ENCODE assay signal across 8 cellular contexts in the genomic region with DNA sequence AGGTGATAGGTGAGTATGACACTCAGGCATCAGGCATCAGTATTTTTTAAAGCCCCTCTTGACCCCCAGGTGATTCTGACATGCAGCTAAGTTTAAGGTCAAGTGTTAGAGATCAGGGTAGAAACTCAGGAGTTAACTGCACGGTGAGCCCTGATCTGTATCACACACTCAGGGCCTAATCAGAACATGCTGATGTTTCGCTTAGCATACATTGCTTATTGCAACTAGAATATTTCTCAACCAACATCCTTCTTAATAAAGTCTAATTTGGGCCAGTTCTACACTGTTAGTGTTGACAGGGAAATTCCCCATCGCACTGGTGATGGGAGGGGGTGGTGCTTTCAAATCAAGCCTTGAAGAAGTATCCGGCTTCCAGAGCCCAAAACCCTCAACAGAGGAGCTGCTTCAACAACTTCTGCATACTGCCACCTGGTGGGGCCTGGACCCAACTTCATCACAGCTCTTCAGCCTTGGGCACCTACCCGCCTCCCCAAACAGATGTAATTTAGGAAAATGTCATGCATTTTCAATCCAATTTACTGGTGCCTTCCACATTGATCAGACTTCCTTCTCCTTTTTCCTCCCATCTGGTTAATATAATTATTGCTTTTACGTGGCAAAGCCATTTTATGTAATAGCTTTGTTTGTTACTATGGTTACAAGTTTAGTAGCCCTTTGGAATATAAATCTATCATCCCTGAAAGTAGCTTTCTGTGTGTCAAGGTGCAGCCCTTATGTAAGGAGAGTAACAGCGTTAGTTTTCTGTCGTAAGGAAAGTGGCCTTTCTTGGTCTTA.
A peak's percentile ranks its signal among the peaks of the same experiment; 100 is the strongest.
DNase-seq lines count a peak whose midpoint lies in the region; ATAC-seq and TF ChIP-seq lines count a peak whose summit lies in the region.

No MANE protein-coding gene starts in this region.

- 19 to 20% (median 20%) methylated on average over 8 of the region's 8 CpGs for WGBS in ovary, 3 donors

- H3K9ac ChIP-seq in DND-41 (ENCODE audit: low read depth, low read length), result no peak overlapping the region

- no peak for TF ChIP-seq EP300 in ovary (IDR thresholded peaks at IDR 0.05)

- no peaks in the 10 kb centered on the region for H3K36me3 ChIP-seq in DND-41 (ENCODE audit: insufficient read depth, low read length)
- no peaks in the 10 kb centered on the region for H3K36me3 ChIP-seq in SJSA1
- H3K36me3 ChIP-seq in ovary, result no peaks in the 10 kb centered on the region

- H3K4me3 ChIP-seq in DND-41 (ENCODE audit: low read depth in 1 of 2, low read length in 2 of 2) (no peak overlapping the region), SJSA1 (no peak overlapping the region), ovary (peak overlapping the region; percentile 23)

- ATAC-seq in DND-41 (ENCODE audit: insufficient read depth, low read depth), result peak; percentile 82
- peak; percentile 77 for ATAC-seq in GM21737 (IDR thresholded peaks at IDR 0.05; ENCODE audit: unreplicated experiment)

- H3K79me2 ChIP-seq in DND-41 (ENCODE audit: insufficient read depth, low read length), result no peaks in the 10 kb centered on the region

- TF ChIP-seq CTCF in DND-41 (IDR thresholded peaks at IDR 0.05; ENCODE audit: borderline replicate concordance, extremely low read depth, low read length, poor library complexity, severe bottlenecking), result peak; percentile 77
- TF ChIP-seq CTCF in LNCAP (IDR thresholded peaks at IDR 0.05), result peak; percentile 84
- TF ChIP-seq CTCF in ovary (IDR thresholded peaks at IDR 0.05), result peak in 2 of 3 donors; percentile 74 to 79

- no peak for TF ChIP-seq POLR2A in ovary (IDR thresholded peaks at IDR 0.05)

- H3K9me3 ChIP-seq in DND-41 (ENCODE audit: insufficient read depth, low read length, severe bottlenecking), result no peaks in the 10 kb centered on the region
- 0 out of 2 replicates have a peak, but pooled peaks cover 3% of the 10 kb centered on the region for H3K9me3 ChIP-seq in SJSA1 (replicated peaks)
- no peaks in the 10 kb centered on the region for H3K9me3 ChIP-seq in ovary

- no peaks in the 10 kb centered on the region for H4K20me1 ChIP-seq in DND-41 (ENCODE audit: insufficient read depth, low read length)

- intact Hi-C loops in ovary (cut with DNase I), result loop anchor here in 3 of 4 donors (2.0 to 5.0 kb wide), 2 partner anchors 325 to 326 kb away; no protein-coding TSS in a partner anchor

- peak; percentile 67 for DNase-seq in DND-41
- DNase-seq in SJSA1 (ENCODE audit: low read depth in 1 of 2, low spot score in 2 of 2), result peak; percentile 34 to 57
- peak; percentile 90 for DNase-seq in activated naive CD4-positive, alpha-beta T cell treated with Interleukin-2 at 50 U/mL for 16 hours
- peak; percentile 73 for DNase-seq in germinal center (ENCODE audit: low spot score)
- peak; percentile 85 to 94 (median 88) for DNase-seq in ovary

- H3K4me1 ChIP-seq in DND-41 (ENCODE audit: insufficient read depth, low read length) (no peaks in the 10 kb centered on the region), SJSA1 (replicated peaks) (no peaks in the 10 kb centered on the region), ovary (ENCODE audit: insufficient read depth) (peaks cover 9% of the 10 kb centered on the region)

- H3K27ac ChIP-seq in DND-41 (ENCODE audit: low read length) (no peak overlapping the region), SJSA1 (no peak overlapping the region), ovary (peak overlapping the region; percentile 38 to 84), temporal lobe (ENCODE audit: low read depth, low read length) (peak overlapping the region; percentile 71)

- no peak overlapping the region for H3K4me2 ChIP-seq in DND-41 (ENCODE audit: insufficient read depth, low read length)

- no peak overlapping the region for H2AFZ ChIP-seq in DND-41 (ENCODE audit: low read depth, low read length)

- H3K27me3 ChIP-seq in DND-41 (ENCODE audit: insufficient read depth, low read length, poor library complexity) (peaks cover 6% of the 10 kb centered on the region), SJSA1 (replicated peaks) (0 out of 2 replicates have a peak, but pooled peaks cover 2% of the 10 kb centered on the region), ovary (no peaks in the 10 kb centered on the region)

Comparison
In these comparisons a context has a peak if more than half of its experiments do, and no peak if none do; other contexts are left out.
1. H3K27ac ChIP-seq: peak in ovary (2 of 2) and temporal lobe (single experiment); none in DND-41 (single experiment) and SJSA1 (single experiment).
2. Peak in every context shown above with its lines, with median percentiles within 50 percentile points of each other: DNase-seq and CTCF ChIP-seq.